24 cellular contexts compared by ENCODE assay signal in genomic region chr17:67183531-67183930, GRCh38.
A peak's percentile ranks its signal among the peaks of the same experiment; 100 is the strongest.
DNase-seq lines count a peak whose midpoint lies in the region; FAIRE-seq and TF ChIP-seq lines count a peak whose summit lies in the region.
"Had no signal": no experiment of that assay in that cellular context is flagged by ENCODE, and none has a peak within 500 bp of the region (broad histone marks: within the 10 kb centered on the region; RNA-seq: fewer than 3 reads in every experiment).

No MANE protein-coding gene starts in this region.

- H3K27me3 ChIP-seq in H7 (ENCODE audit: control insufficient read depth, insufficient read depth, low read length), result no peaks in the 10 kb centered on the region
- H3K27me3 ChIP-seq: BE2C, MG63, SJCRH30 had no signal

- H3K4me1 ChIP-seq in kidney (ENCODE audit: control insufficient read depth in 1 of 2, insufficient read depth in 1 of 2, low read depth in 1 of 2, low read length in 2 of 2), result peaks cover 0 to 5% of the 10 kb centered on the region in 2 donors
- H3K4me1 ChIP-seq: BE2C, SJCRH30 had no signal

- H3K4me3 ChIP-seq in H7 (ENCODE audit: insufficient read depth, low read depth, low read length) (no peak overlapping the region), kidney (ENCODE audit: low read length in 2 of 2) (no peak overlapping the region)
- H3K4me3 ChIP-seq: GM23338, MG63, PC-9, SJCRH30 had no signal

- TF ChIP-seq CTCF in kidney (IDR thresholded peaks at IDR 0.05; ENCODE audit: borderline replicate concordance, extremely low read depth, insufficient read depth), result no peak

- H3K36me3 ChIP-seq in H7 (replicated peaks; ENCODE audit: control insufficient read depth, insufficient read depth, low read length), result no peaks in the 10 kb centered on the region; the same call in 1 of the 2 replicates
- H3K36me3 ChIP-seq in kidney (ENCODE audit: control insufficient read depth in 1 of 2, insufficient read depth in 2 of 2, low read length in 2 of 2), result peaks cover 0 to 4% of the 10 kb centered on the region in 2 donors

- FAIRE-seq in A204.1 (lab: Jason Lieb, UNC) (peak; percentile 30), kidney (lab: Jason Lieb, UNC) (no peak)
- FAIRE-seq: GM18507 had no signal

- DNase-seq in GM03348 (ENCODE audit: low spot score), result peak; percentile 38
- DNase-seq in amniotic epithelial cell (ENCODE audit: low read depth), result peak; percentile 24
- DNase-seq in fibroblast of peridontal ligament (ENCODE audit: extremely low read depth), result peak; percentile 36
- DNase-seq in H7, result no peak
- DNase-seq in kidney, result no peak
- DNase-seq in activated CD8-positive, alpha-beta memory T cell treated with anti-CD3 and anti-CD28 coated beads, Interleukin-2, amount 50 U/mL, for 48 hours, result no peak
- DNase-seq in Ammon's horn (ENCODE audit: low spot score), result no peak
- DNase-seq: BE2C; CD8-positive, alpha-beta memory T cell; DMS79 treated with DMSO at 0.1 percent for 48 hours; HCEC 1CT; KG1; MG63; NCI-H1105 treated with DMSO at 0.1 percent for 48 hours; NCI-H2029; NCI-H446; NCI-H526; NCI-H82; NK-92 treated with Interleukin-12 subunit alpha and Interleukin-12 subunit beta, amount 100 ng/mL, for 24 hours; PC-9; SJCRH30 had no signal

- no peak overlapping the region for H3K27ac ChIP-seq in kidney (ENCODE audit: low read depth in 2 of 2, low read length in 2 of 2)
- H3K27ac ChIP-seq: PC-9, SJCRH30 had no signal

- no peak overlapping the region for H3K9ac ChIP-seq in kidney (ENCODE audit: low read length in 2 of 2)

- H3K9me3 ChIP-seq in kidney (ENCODE audit: control insufficient read depth in 1 of 2, low read length in 2 of 2), result no peaks in the 10 kb centered on the region
- H3K9me3 ChIP-seq: BE2C, MG63, SJCRH30 had no signal

- intact Hi-C loops in kidney (cut with DNase I), result no loop called here

Comparison
In these comparisons a context has a peak if more than half of its experiments do, and no peak if none do; other contexts are left out.
1. DNase-seq: peak in GM03348 (single experiment), amniotic epithelial cell (single experiment) and fibroblast of peridontal ligament (single experiment); none in H7 (single experiment), kidney (single experiment), activated CD8-positive, alpha-beta memory T cell treated with anti-CD3 and anti-CD28 coated beads, Interleukin-2, amount 50 U/mL, for 48 hours (single experiment) and Ammon's horn (single experiment).